Comparison of ENCODE assay signal across 8 cellular contexts in the genomic region with DNA sequence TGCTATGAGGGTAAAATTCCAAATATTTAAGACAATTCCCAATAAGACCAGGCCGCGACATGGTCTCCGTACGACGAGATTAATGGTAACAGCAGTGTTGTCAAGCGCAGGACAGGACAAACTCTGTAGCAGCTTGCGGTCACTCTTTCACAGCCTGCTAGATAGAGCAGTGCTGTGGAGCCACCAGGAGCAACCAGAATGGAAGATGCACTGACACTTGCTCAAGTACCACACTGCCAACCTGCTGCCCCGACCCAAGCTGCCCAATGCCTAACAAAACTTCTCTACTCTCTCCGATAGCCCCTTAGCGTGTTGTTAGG. TPM values are rescaled to one million over a fixed set of nuclear protein-coding genes. Genes with fewer than 3 reads are reported as not detected.
A peak's percentile ranks its signal among the peaks of the same experiment; 100 is the strongest.
DNase-seq lines count a peak whose midpoint lies in the region; ATAC-seq and TF ChIP-seq lines count a peak whose summit lies in the region.

No MANE protein-coding gene starts in this region.

- H3K27me3 ChIP-seq in adipocyte (replicated peaks; ENCODE audit: control insufficient read depth, insufficient read depth, low read length) (no peaks in the 10 kb centered on the region), right lobe of liver (no peaks in the 10 kb centered on the region)

- DNase-seq in adipocyte (ENCODE audit: low read depth), result no peak
- DNase-seq in right lobe of liver, result no peak
- DNase-seq in GM20000 (ENCODE audit: low spot score), result no peak
- DNase-seq in D341Med (ENCODE audit: low spot score), result no peak
- DNase-seq in NCI-H345 (lab: John Stamatoyannopoulos, UW), result no peak

- H3K36me3 ChIP-seq in adipocyte (ENCODE audit: control insufficient read depth, insufficient read depth, low read length, severe bottlenecking) (no peaks in the 10 kb centered on the region), right lobe of liver (no peaks in the 10 kb centered on the region)

- H3K27ac ChIP-seq in C4-2B, result peak overlapping the region; percentile 83
- H3K27ac ChIP-seq in right lobe of liver, result peak overlapping the region; percentile 92 to 98 (median 97)

- no peak for TF ChIP-seq CTCF in C4-2B (conservative IDR thresholded peaks at IDR 0.05)
- TF ChIP-seq CTCF in right lobe of liver (IDR thresholded peaks at IDR 0.05), result no peak
- TF ChIP-seq CTCF in GM20000 (IDR thresholded peaks at IDR 0.05; ENCODE audit: extremely low read depth, missing control alignments), result no peak

- H3K4me1 ChIP-seq in adipocyte (ENCODE audit: control insufficient read depth, insufficient read depth, low read length) (peaks cover 57% of the 10 kb centered on the region), right lobe of liver (peaks cover 0 to 15% (median 7%) of the 10 kb centered on the region in 4 donors)

- TF ChIP-seq POLR2A in right lobe of liver (IDR thresholded peaks at IDR 0.05), result no peak

- H3K9ac ChIP-seq in adipocyte (ENCODE audit: low read length), result peak overlapping the region; percentile 92

- intact Hi-C loops in right lobe of liver (cut with DNase I), result no loop called here

- 6% methylated on average over 10 of the region's 10 CpGs for WGBS in right lobe of liver (ENCODE audit: insufficient coverage, low coverage, low lambda C conversion rate, missing lambda C conversion rate)

- peak; percentile 30 for ATAC-seq in GM19372 (IDR thresholded peaks at IDR 0.05; ENCODE audit: low read depth, unreplicated experiment)
- peak; percentile 28 for ATAC-seq in HG03378 (IDR thresholded peaks at IDR 0.05; ENCODE audit: unreplicated experiment)
- ATAC-seq in right lobe of liver, result peak; percentile 12 to 40 (median 28)

- H3K9me3 ChIP-seq in adipocyte (ENCODE audit: control insufficient read depth, low read length) (no peaks in the 10 kb centered on the region), right lobe of liver (no peaks in the 10 kb centered on the region)

- H3K4me3 ChIP-seq in adipocyte (ENCODE audit: low read length), result peak overlapping the region; percentile 92
- peak overlapping the region; percentile 48 to 69 (median 68) for H3K4me3 ChIP-seq in right lobe of liver

RNA-seq across cellular contexts. Expression of a gene that starts 0.6 kb away (rescaled TPM):
- 1 to 10 TPM; 4.3 to 8.7 (median 6.2) TPM for total RNA-seq in right lobe of liver
